ENCODE assay signal across 8 cellular contexts in genomic region chr5:132479073-132479811, GRCh38. TPM values are rescaled to one million over a fixed set of nuclear protein-coding genes. Genes with fewer than 3 reads are reported as not detected.
DNase-seq lines count a peak whose midpoint lies in the region; ATAC-seq, FAIRE-seq and TF ChIP-seq lines count a peak whose summit lies in the region.
"Had no signal": no experiment of that assay in that cellular context is flagged by ENCODE, and none has a peak within 500 bp of the region (broad histone marks: within the 10 kb centered on the region; RNA-seq: fewer than 3 reads in every experiment).

No MANE protein-coding gene starts in this region.

- no peaks in the 10 kb centered on the region for H3K9me3 Mint-ChIP-seq in activated T-cell treated with anti-CD3 and anti-CD28 coated beads, Interleukin-2, amount 50 U/mL, for 72 hours
- no peaks in the 10 kb centered on the region for H3K9me3 Mint-ChIP-seq in stimulated activated memory B cell treated with anti-CD40 and anti-IgM and Interleukin-4, amounts not matched to agents 10 μg/mL and 1 μg/mL and 100 μg/mL, for 72 hours

- no peak for FAIRE-seq in urothelium cell line (lab: Jason Lieb, UNC)
- FAIRE-seq: frontal cortex had no signal

- no peak for DNase-seq in activated T-cell treated with anti-CD3 and anti-CD28 coated beads, Interleukin-2, amount 50 U/mL, for 72 hours
- DNase-seq in medulla oblongata (ENCODE audit: extremely low spot score) = no peak
- no peak for DNase-seq in MV-4-11 (lab: John Stamatoyannopoulos, UW)
- no peak for DNase-seq in urothelium cell line (ENCODE audit: low spot score)

- TF ChIP-seq POLR2A in GM18951 (IDR thresholded peaks at IDR 0.05; ENCODE audit: extremely low read depth, insufficient read depth, insufficient read length) = peak; percentile 9

- peaks cover 86% of the 10 kb centered on the region for H3K4me1 Mint-ChIP-seq in activated T-cell treated with anti-CD3 and anti-CD28 coated beads, Interleukin-2, amount 50 U/mL, for 72 hours (ENCODE audit: low read depth)
- peaks cover 69% of the 10 kb centered on the region for H3K4me1 Mint-ChIP-seq in stimulated activated memory B cell treated with anti-CD40 and anti-IgM and Interleukin-4, amounts not matched to agents 10 μg/mL and 1 μg/mL and 100 μg/mL, for 72 hours

- H3K27ac Mint-ChIP-seq in activated T-cell treated with anti-CD3 and anti-CD28 coated beads, Interleukin-2, amount 50 U/mL, for 72 hours = peak overlapping the region; percentile 72
- peak overlapping the region; percentile 73 for H3K27ac Mint-ChIP-seq in stimulated activated memory B cell treated with anti-CD40 and anti-IgM and Interleukin-4, amounts not matched to agents 10 μg/mL and 1 μg/mL and 100 μg/mL, for 72 hours

- peak; percentile 58 for ATAC-seq in HG02885 (IDR thresholded peaks at IDR 0.05; ENCODE audit: poor library complexity, unreplicated experiment)
- ATAC-seq in activated T-cell treated with anti-CD3 and anti-CD28 coated beads, Interleukin-2, amount 50 U/mL, for 72 hours (replicated peaks in 1 of 2) = peak; percentile 0 to 6
- ATAC-seq in stimulated activated memory B cell treated with anti-CD40 and anti-IgM and Interleukin-4, amounts not matched to agents 10 μg/mL and 1 μg/mL and 100 μg/mL, for 72 hours = no peak

- H3K4me3 Mint-ChIP-seq in activated T-cell treated with anti-CD3 and anti-CD28 coated beads, Interleukin-2, amount 50 U/mL, for 72 hours = no peak overlapping the region
- H3K4me3 Mint-ChIP-seq in stimulated activated memory B cell treated with anti-CD40 and anti-IgM and Interleukin-4, amounts not matched to agents 10 μg/mL and 1 μg/mL and 100 μg/mL, for 72 hours = no peak overlapping the region

- peaks cover 8 to 13% of the 10 kb centered on the region in 2 donors for H3K36me3 Mint-ChIP-seq in activated T-cell treated with anti-CD3 and anti-CD28 coated beads, Interleukin-2, amount 50 U/mL, for 72 hours (ENCODE audit: insufficient read depth in 2 of 2)
- peaks cover 7% of the 10 kb centered on the region for H3K36me3 Mint-ChIP-seq in stimulated activated memory B cell treated with anti-CD40 and anti-IgM and Interleukin-4, amounts not matched to agents 10 μg/mL and 1 μg/mL and 100 μg/mL, for 72 hours

- H3K27me3 Mint-ChIP-seq in activated T-cell treated with anti-CD3 and anti-CD28 coated beads, Interleukin-2, amount 50 U/mL, for 72 hours (ENCODE audit: low read depth) = no peaks in the 10 kb centered on the region
- no peaks in the 10 kb centered on the region for H3K27me3 Mint-ChIP-seq in stimulated activated memory B cell treated with anti-CD40 and anti-IgM and Interleukin-4, amounts not matched to agents 10 μg/mL and 1 μg/mL and 100 μg/mL, for 72 hours

- in situ Hi-C loops in GM18951 (cut with MboI; ENCODE audit: low sequenced_read_pairs, unreplicated experiment) = no loop called here

RNA-seq across cellular contexts. Expression of gene IRF1, which starts 11.3 kb away (rescaled TPM):
- total RNA-seq in activated T-cell treated with anti-CD3 and anti-CD28 coated beads, Interleukin-2, amount 50 U/mL, for 72 hours = 100 to 1,000 TPM; 212 to 226 TPM
